ENCODE assay signal across 3 cellular contexts in the genomic region with DNA sequence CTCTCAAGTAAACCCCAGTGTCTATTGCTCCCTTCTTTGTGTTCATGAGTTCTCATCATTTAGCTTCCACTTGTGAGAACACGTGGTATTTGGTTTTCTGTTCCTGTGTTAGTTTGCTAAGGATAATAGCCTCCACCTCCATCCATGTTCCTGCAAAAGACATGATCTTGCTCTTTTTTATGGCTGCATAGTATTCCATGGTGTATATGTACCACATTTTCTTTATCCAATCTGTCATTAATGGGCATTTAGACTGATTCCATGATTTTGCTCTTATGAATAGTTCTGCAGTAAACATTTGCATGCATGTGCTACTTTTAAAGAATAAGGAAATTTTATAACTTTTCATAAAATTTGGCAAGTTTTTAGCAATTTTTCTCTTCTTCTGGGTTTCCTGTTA. TPM values are rescaled to one million over a fixed set of nuclear protein-coding genes. Genes with fewer than 3 reads are reported as not detected.
"Had no signal": no experiment of that assay in that cellular context is flagged by ENCODE, and none has a peak within 500 bp of the region (broad histone marks: within the 10 kb centered on the region; RNA-seq: fewer than 3 reads in every experiment).

No MANE protein-coding gene starts in this region.

RNA-seq across cellular contexts. Expression of a gene that starts 40.5 kb away (rescaled TPM):
- total RNA-seq: endothelial cell of umbilical vein, fibroblast of villous mesenchyme had no signal
- polyA plus RNA-seq: endothelial cell of umbilical vein, fibroblast of lung had no signal
